Comparison of ENCODE assay signal across 15 cellular contexts in the genomic region with DNA sequence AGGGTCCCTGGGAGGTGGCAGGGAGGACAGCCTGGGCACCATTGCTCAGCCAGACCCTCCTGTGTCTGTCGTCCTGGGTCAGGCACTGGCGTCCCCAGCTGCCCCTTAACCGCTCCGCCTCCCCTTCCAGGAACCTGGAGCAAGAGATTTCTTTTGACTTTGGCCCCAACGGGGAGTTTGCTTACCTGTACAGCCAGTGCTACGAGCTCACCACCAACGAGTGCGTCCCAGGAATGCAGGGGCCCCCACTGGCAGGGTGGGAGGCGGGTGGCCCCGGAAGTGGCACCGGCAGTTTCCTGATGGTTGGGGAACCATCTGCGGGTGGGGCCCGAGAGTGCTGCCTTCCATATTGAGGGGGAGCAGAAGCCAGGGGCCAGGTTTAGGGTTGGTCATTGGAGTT. TPM values are rescaled to one million over a fixed set of nuclear protein-coding genes. Genes with fewer than 3 reads are reported as not detected.
DNase-seq lines count a peak whose midpoint lies in the region; TF ChIP-seq lines count a peak whose summit lies in the region.
"Had no signal": no experiment of that assay in that cellular context is flagged by ENCODE, and none has a peak within 500 bp of the region (broad histone marks: within the 10 kb centered on the region; RNA-seq: fewer than 3 reads in every experiment).

No MANE protein-coding gene starts in this region.

- no peak for TF ChIP-seq CTCF in dorsolateral prefrontal cortex (IDR thresholded peaks at IDR 0.05 in 54 of 56, conservative IDR thresholded peaks at IDR 0.05 in 2 of 56; ENCODE audit: low read depth in 1 of 56, partially characterized antibody in 56 of 56)

- peak overlapping the region; percentile 42 for H3K9ac ChIP-seq in NT2/D1 (ENCODE audit: insufficient read length, low read depth)

- peak overlapping the region; percentile 8 for H3K27ac ChIP-seq in angular gyrus (ENCODE audit: low read depth, low read length)
- peak overlapping the region in 56 of 59 donors; percentile 5 to 100 (median 95) for H3K27ac ChIP-seq in dorsolateral prefrontal cortex
- peak overlapping the region; percentile 99 for H3K27ac ChIP-seq in temporal lobe (ENCODE audit: low read depth, low read length)

- no peaks in the 10 kb centered on the region for H3K27me3 ChIP-seq in NT2/D1 (ENCODE audit: insufficient read depth, insufficient read length)
- no peaks in the 10 kb centered on the region for H3K27me3 ChIP-seq in dorsolateral prefrontal cortex
- H3K27me3 ChIP-seq: BE2C had no signal

- intact Hi-C loops in dorsolateral prefrontal cortex (cut with DNase I), result loop anchor here (5.0 to 10.0 kb wide), 4 partner anchors 34 to 314 kb away; partner anchors contain the start of genes ELAVL3 (in 1 of the 2) and EPOR (in 1 of the 2)

- H3K4me3 ChIP-seq in NT2/D1 (ENCODE audit: insufficient read length, low read depth) (no peak overlapping the region), dorsolateral prefrontal cortex (peak overlapping the region in 28 of 59 donors; percentile 35 to 72 (median 56))
- H3K4me3 ChIP-seq: HAP-1 had no signal

- H3K36me3 ChIP-seq in NT2/D1 (ENCODE audit: insufficient read depth, insufficient read length, low read length), result peaks cover 74% of the 10 kb centered on the region

- DNase-seq in NT2/D1 (ENCODE audit: low read depth, low spot score), result no peak
- no peak for DNase-seq in dorsolateral prefrontal cortex
- no peak for DNase-seq in stimulated activated CD4-positive, alpha-beta T cell treated with anti-CD3 and anti-CD28 coated beads, Interleukin-4, amount 100 ng/mL, for 1 hour
- no peak for DNase-seq in Kasumi-1 (lab: John Stamatoyannopoulos, UW)
- no peak for DNase-seq in DMS 273 (lab: John Stamatoyannopoulos, UW; ENCODE audit: unreplicated experiment)
- DNase-seq: ACHN; BE2C; C1 segment of cervical spinal cord; CD4-positive, CD25-positive, alpha-beta regulatory T cell; CD8-positive, alpha-beta memory T cell; COR-L47 had no signal

- H3K9me3 ChIP-seq in NT2/D1 (ENCODE audit: insufficient read depth, low read length), result no peaks in the 10 kb centered on the region
- H3K9me3 ChIP-seq: BE2C, HAP-1 had no signal

- peaks cover 19% of the 10 kb centered on the region for H3K4me1 ChIP-seq in NT2/D1 (ENCODE audit: insufficient read depth, insufficient read length)
- H3K4me1 ChIP-seq: BE2C, HAP-1 had no signal

RNA-seq across cellular contexts. Expression of gene PRKCSH, which starts 13.0 kb away (rescaled TPM):
- total RNA-seq in dorsolateral prefrontal cortex (100 to 1,000 TPM; 166 to 389 (median 218) TPM), temporal lobe (47.5 TPM)

RNA-seq across cellular contexts. Expression of gene ODAD3, which starts 13.5 kb away (rescaled TPM):
- total RNA-seq in dorsolateral prefrontal cortex, result 10 to 100 TPM in 3 of 120 experiments, 1 to 10 TPM in 117; 1.5 to 15.0 (median 4.5) TPM
- 0.49 TPM for total RNA-seq in temporal lobe
- total RNA-seq: CD4-positive, CD25-positive, alpha-beta regulatory T cell had no signal

RNA-seq across cellular contexts. Expression of gene RGL3, which starts 29.3 kb away (rescaled TPM):
- total RNA-seq in dorsolateral prefrontal cortex, result 10 to 100 TPM in 111 of 120 experiments, 1 to 10 TPM in 9; 7.4 to 50.1 (median 15.3) TPM
- total RNA-seq in temporal lobe, result 0.25 TPM
- total RNA-seq: CD4-positive, CD25-positive, alpha-beta regulatory T cell; CD8-positive, alpha-beta memory T cell had no signal

RNA-seq across cellular contexts. Expression of gene ELAVL3, which starts 32.4 kb away (rescaled TPM):
- total RNA-seq in dorsolateral prefrontal cortex (100 to 1,000 TPM; 121 to 226 (median 173) TPM), temporal lobe (132 TPM)
- total RNA-seq: CD4-positive, CD25-positive, alpha-beta regulatory T cell; CD8-positive, alpha-beta memory T cell; HepG2 had no signal

RNA-seq across cellular contexts. Expression of gene ZNF653, which starts 57.2 kb away (rescaled TPM):
- 10 to 100 TPM; 10.4 to 33.2 (median 19.5) TPM for total RNA-seq in dorsolateral prefrontal cortex
- total RNA-seq in temporal lobe, result 9.3 TPM

Comparison
In these comparisons a context has a peak if more than half of its experiments do, and no peak if none do; other contexts are left out.
1. H3K27ac ChIP-seq: peak in every context shown above with its lines; median percentile 99 in temporal lobe; 95 in dorsolateral prefrontal cortex; 8 in angular gyrus.